8 cellular contexts compared by ENCODE assay signal in the genomic region with DNA sequence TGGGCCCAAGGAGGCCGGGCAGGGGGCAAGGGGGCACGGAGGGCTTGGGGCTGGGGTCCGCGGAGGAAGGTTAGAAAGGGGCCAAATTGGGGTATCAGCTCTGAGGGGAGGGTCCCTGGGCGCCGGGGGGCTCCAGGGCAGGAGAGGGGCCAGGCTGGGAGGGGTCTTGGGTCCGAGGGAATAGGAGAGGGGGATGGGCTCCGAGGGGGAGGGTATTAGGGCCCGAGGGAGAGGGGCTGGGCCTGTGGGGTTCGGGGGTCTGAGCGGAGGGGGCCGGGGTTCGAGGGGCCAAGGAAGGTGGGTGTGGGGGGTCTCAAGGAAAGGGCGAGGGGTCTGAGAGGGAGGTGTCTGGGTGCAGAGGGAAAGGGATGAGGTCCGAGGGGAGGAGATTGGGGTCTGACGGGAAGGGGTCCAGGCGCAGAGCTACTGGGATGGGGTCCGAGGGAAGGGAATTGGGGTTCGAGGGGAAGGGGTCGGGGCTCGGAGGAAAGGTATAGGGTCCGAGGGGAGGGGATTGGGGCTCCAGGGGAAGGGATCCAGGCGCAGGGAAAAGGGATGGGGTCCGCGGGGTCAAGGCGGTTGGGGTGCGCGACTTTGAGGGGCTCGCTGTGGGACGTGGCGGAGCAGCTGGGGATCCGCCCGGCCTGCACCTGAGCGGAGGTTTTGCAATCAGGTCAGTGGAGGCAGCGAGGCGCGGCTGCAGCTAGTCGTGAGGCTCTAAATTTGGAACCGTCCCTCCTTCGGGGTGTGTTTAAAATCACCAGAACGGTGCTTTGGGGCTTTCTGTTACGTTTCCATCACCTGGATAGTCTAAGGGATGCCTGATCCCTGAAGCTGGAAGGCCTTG. TPM values are rescaled to one million over a fixed set of nuclear protein-coding genes. Genes with fewer than 3 reads are reported as not detected.
DNase-seq lines count a peak whose midpoint lies in the region; ATAC-seq and TF ChIP-seq lines count a peak whose summit lies in the region.

No MANE protein-coding gene starts in this region.

- no peaks in the 10 kb centered on the region for H3K36me3 ChIP-seq in ascending aorta

- peak overlapping the region; percentile 74 for H3K4me3 Mint-ChIP-seq in activated T-cell treated with anti-CD3 and anti-CD28 coated beads, Interleukin-2, amount 50 U/mL, for 4 hours

- no peak for DNase-seq in activated T-cell treated with anti-CD3 and anti-CD28 coated beads, Interleukin-2, amount 50 U/mL, for 4 hours
- DNase-seq in activated T-cell treated with anti-CD3 and anti-CD28 coated beads for 4 hours (no peak), ascending aorta (ENCODE audit: low spot score in 2 of 2) (no peak), A172 (ENCODE audit: low spot score) (no peak)

- H3K4me1 ChIP-seq in ascending aorta = peaks cover 9 to 23% of the 10 kb centered on the region in 2 donors

- H3K9me3 Mint-ChIP-seq in activated T-cell treated with anti-CD3 and anti-CD28 coated beads, Interleukin-2, amount 50 U/mL, for 4 hours = no peaks in the 10 kb centered on the region

- H3K36me3 Mint-ChIP-seq in activated T-cell treated with anti-CD3 and anti-CD28 coated beads, Interleukin-2, amount 50 U/mL, for 4 hours (ENCODE audit: insufficient read depth) = peaks cover 2% of the 10 kb centered on the region

- intact Hi-C loops in ascending aorta (cut with DNase I) = loop anchor here (1.0 to 5.0 kb wide), 3 partner anchors 41 to 197 kb away; a partner anchor contains a TSS

- H3K27me3 Mint-ChIP-seq in activated T-cell treated with anti-CD3 and anti-CD28 coated beads, Interleukin-2, amount 50 U/mL, for 4 hours (ENCODE audit: low read depth) = peaks cover 21% of the 10 kb centered on the region

- TF ChIP-seq CTCF in ascending aorta (IDR thresholded peaks at IDR 0.05) = no peak

- peaks cover 20% of the 10 kb centered on the region for H3K4me1 Mint-ChIP-seq in activated T-cell treated with anti-CD3 and anti-CD28 coated beads, Interleukin-2, amount 50 U/mL, for 4 hours (ENCODE audit: low read depth)

- H3K27ac ChIP-seq in ascending aorta (peak overlapping the region; percentile 94), layer of hippocampus (ENCODE audit: low read depth, low read length) (peak overlapping the region; percentile 62), temporal lobe (ENCODE audit: low read depth, low read length) (peak overlapping the region; percentile 27)

- H3K27me3 ChIP-seq in ascending aorta (no peaks in the 10 kb centered on the region), layer of hippocampus (ENCODE audit: control insufficient read depth, insufficient read depth, low read length) (no peaks in the 10 kb centered on the region)

- ATAC-seq in activated T-cell treated with anti-CD3 and anti-CD28 coated beads, Interleukin-2, amount 50 U/mL, for 4 hours = no peak
- ATAC-seq in GM21367 (IDR thresholded peaks at IDR 0.05; ENCODE audit: unreplicated experiment) (no peak), GM19463 (IDR thresholded peaks at IDR 0.05; ENCODE audit: unreplicated experiment) (no peak)

- peak overlapping the region; percentile 87 to 91 for H3K4me3 ChIP-seq in ascending aorta

- H3K9me3 ChIP-seq in ascending aorta = no peaks in the 10 kb centered on the region

RNA-seq across cellular contexts. Expression of a gene that starts 0.7 kb away (rescaled TPM):
- total RNA-seq in activated T-cell treated with anti-CD3 and anti-CD28 coated beads, Interleukin-2, amount 50 U/mL, for 4 hours = 10 to 100 TPM; 56.5 to 59.1 (median 57.5) TPM
- total RNA-seq in ascending aorta = 166 TPM
- total RNA-seq in temporal lobe = 65.2 TPM
- total RNA-seq in A172 (2014; rRNA removed; shearing (Covaris generic)) = 286 and 305 TPM in 2 replicates

Comparison
In these comparisons a context has a peak if more than half of its experiments do, and no peak if none do; other contexts are left out.
1. H3K27ac ChIP-seq: peak in every context shown above with its lines; median percentile 94 in ascending aorta; 62 in layer of hippocampus; 27 in temporal lobe.